ENCODE assay signal across 8 cellular contexts in the genomic region with DNA sequence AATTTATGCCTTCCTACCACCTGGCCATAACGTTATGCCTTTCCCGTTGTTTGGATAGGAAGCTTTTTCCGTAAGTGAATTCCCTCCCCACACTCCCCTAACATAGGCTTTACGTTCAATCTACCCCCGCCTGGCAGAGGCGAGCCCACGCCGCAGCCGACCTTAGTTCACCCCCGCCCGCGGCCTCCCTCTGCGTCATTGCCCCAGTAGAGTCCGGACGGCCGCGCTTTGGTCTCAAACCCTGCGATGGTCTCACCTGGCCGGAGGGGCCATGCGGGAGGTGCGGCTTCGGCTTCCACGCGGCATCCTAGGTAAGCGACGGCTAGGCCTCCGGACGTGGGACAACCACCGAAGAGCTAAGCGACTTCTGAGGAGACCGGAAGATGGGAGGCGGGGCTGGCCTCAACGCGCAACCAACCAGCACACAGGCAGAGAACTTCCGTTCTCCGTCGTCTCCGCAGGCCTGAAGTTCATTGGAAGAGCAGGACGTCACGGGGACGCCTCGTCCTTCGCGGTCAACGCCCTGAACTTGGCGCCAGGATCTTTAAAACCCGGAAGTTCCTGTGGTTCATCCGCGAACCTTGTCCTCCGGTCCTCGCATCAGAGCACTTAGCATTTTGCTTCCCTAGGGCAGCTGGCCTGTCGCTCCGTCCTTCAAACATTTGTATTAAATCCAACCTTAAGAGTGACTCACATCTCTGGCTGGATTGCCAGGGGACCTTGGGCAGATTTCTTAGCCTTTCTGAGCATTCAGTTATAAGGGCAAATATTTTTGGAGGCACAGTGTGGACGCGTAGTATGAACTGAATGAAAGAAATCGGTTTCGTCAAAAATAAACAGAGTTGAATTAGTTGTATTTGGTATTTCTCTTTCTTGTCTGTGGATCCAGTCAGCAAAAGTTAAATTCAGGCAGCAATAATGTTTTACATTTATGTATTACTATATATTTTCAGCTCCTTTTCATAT. TPM values are rescaled to one million over a fixed set of nuclear protein-coding genes. Genes with fewer than 3 reads are reported as not detected.
DNase-seq lines count a peak whose midpoint lies in the region; ATAC-seq and TF ChIP-seq lines count a peak whose summit lies in the region.

A gene with protein sequence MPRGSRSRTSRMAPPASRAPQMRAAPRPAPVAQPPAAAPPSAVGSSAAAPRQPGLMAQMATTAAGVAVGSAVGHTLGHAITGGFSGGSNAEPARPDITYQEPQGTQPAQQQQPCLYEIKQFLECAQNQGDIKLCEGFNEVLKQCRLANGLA (minus strand): TSS at position 369 of the 966 bp plus-strand sequence. CDS start 63 bp downstream, at position 306.

- H3K36me3 Mint-ChIP-seq in activated CD4-positive, alpha-beta T cell treated with anti-CD3 and anti-CD28 coated beads, Interleukin-2, amount 10 ng/mL, durations not matched to agents 7 days and 5 days (ENCODE audit: low read depth), result peaks cover 31% of the 10 kb centered on the region

- DNase-seq in C1 segment of cervical spinal cord (lab: John Stamatoyannopoulos, UW) (peak; percentile 51 to 98 (median 94)), NCI-H748 (lab: John Stamatoyannopoulos, UW; ENCODE audit: unreplicated experiment) (peak; percentile 99), coronary artery (ENCODE audit: low spot score) (peak; percentile 98)
- DNase-seq in activated CD4-positive, alpha-beta T cell treated with anti-CD3 and anti-CD28 coated beads, Interleukin-2, amount 10 ng/mL, durations not matched to agents 7 days and 5 days, result peak; percentile 95
- peak; percentile 95 for DNase-seq in stimulated activated CD4-positive, alpha-beta T cell treated with anti-CD3 and anti-CD28 coated beads, Interleukin-4, amount 100 ng/mL, for 24 hours

- peak within 1 kb of the TSS; percentile 96 for H3K4me3 Mint-ChIP-seq in activated CD4-positive, alpha-beta T cell treated with anti-CD3 and anti-CD28 coated beads, Interleukin-2, amount 10 ng/mL, durations not matched to agents 7 days and 5 days

- POLR2A ChIA-PET in activated CD4-positive, alpha-beta T cell treated with anti-CD3 and anti-CD28 coated beads, Interleukin-2, amount 10 ng/mL, durations not matched to agents 7 days and 5 days (lab: Charles Lee), result no interaction called here

- H3K9me3 ChIP-seq in liver (ENCODE audit: control insufficient read depth in 4 of 4, low read length in 3 of 4), result no peaks in the 10 kb centered on the region

- TF ChIP-seq RAD21 in liver (IDR thresholded peaks at IDR 0.05), result no peak

- CTCF ChIA-PET in activated CD4-positive, alpha-beta T cell treated with anti-CD3 and anti-CD28 coated beads, Interleukin-2, amount 10 ng/mL, durations not matched to agents 7 days and 5 days (lab: Charles Lee), result interaction anchor here (0.5 to 0.7 kb wide), 4 partner anchors 32 to 667 kb away, joined by 3 to 4 read pairs (median 3); no protein-coding TSS in a partner anchor

- H3K9me3 Mint-ChIP-seq in activated CD4-positive, alpha-beta T cell treated with anti-CD3 and anti-CD28 coated beads, Interleukin-2, amount 10 ng/mL, durations not matched to agents 7 days and 5 days, result peaks cover 3% of the 10 kb centered on the region

- peak; percentile 99 for ATAC-seq in GM19372 (IDR thresholded peaks at IDR 0.05; ENCODE audit: low read depth, unreplicated experiment)
- peak; percentile 99 for ATAC-seq in HG03558 (IDR thresholded peaks at IDR 0.05; ENCODE audit: extremely low read depth, unreplicated experiment)

- peaks cover 39% of the 10 kb centered on the region for H3K4me1 Mint-ChIP-seq in activated CD4-positive, alpha-beta T cell treated with anti-CD3 and anti-CD28 coated beads, Interleukin-2, amount 10 ng/mL, durations not matched to agents 7 days and 5 days

- peaks cover 1 to 7% (median 5%) of the 10 kb centered on the region in 4 donors for H3K4me1 ChIP-seq in liver (ENCODE audit: control insufficient read depth in 4 of 4, insufficient read depth in 4 of 4, low read length in 3 of 4)

- H3K9ac ChIP-seq in liver (ENCODE audit: low read depth in 1 of 2, low read length in 2 of 2), result peak within 1 kb of the TSS; percentile 90 to 100

- no peaks in the 10 kb centered on the region for H3K27me3 Mint-ChIP-seq in activated CD4-positive, alpha-beta T cell treated with anti-CD3 and anti-CD28 coated beads, Interleukin-2, amount 10 ng/mL, durations not matched to agents 7 days and 5 days

- whole genome bisulfite sequencing in liver, result 3% methylated on average over 57 of the region's 57 CpGs

- H3K27me3 ChIP-seq in liver (ENCODE audit: control insufficient read depth in 4 of 4, insufficient read depth in 4 of 4, low read length in 3 of 4), result no peaks in the 10 kb centered on the region

- peak within 1 kb of the TSS; percentile 91 to 94 for H3K27ac ChIP-seq in coronary artery
- H3K27ac ChIP-seq in liver (ENCODE audit: low read depth in 1 of 2, low read length in 2 of 2), result peak within 1 kb of the TSS; percentile 93 to 99

- H3K36me3 ChIP-seq in liver (ENCODE audit: control insufficient read depth in 4 of 4, insufficient read depth in 3 of 4, low read depth in 1 of 4, low read length in 3 of 4), result peaks cover 4 to 24% (median 20%) of the 10 kb centered on the region in 4 donors

- TF ChIP-seq CTCF in coronary artery (IDR thresholded peaks at IDR 0.05) (no peak), liver (IDR thresholded peaks at IDR 0.05; ENCODE audit: low read depth, low read length, missing input control) (no peak)

- H3K4me3 ChIP-seq in coronary artery (peak within 1 kb of the TSS; percentile 96), liver (ENCODE audit: low read depth in 1 of 3, low read length in 3 of 3) (peak within 1 kb of the TSS; percentile 82 to 98 (median 86))

- H3K27ac Mint-ChIP-seq in activated CD4-positive, alpha-beta T cell treated with anti-CD3 and anti-CD28 coated beads, Interleukin-2, amount 10 ng/mL, durations not matched to agents 7 days and 5 days, result peak within 1 kb of the TSS; percentile 97

TF ChIP-seq in liver, 16 proteins besides CTCF, POLR2A, EP300 and RAD21 (continues in another document):
- TF ChIP-seq, protein P1, sequence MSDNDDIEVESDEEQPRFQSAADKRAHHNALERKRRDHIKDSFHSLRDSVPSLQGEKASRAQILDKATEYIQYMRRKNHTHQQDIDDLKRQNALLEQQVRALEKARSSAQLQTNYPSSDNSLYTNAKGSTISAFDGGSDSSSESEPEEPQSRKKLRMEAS (IDR thresholded peaks at IDR 0.05), result peak; percentile 25
- peak; percentile 46 for TF ChIP-seq NR2F2 (IDR thresholded peaks at IDR 0.05)
- peak; percentile 55 for TF ChIP-seq YY1 (IDR thresholded peaks at IDR 0.05)
- peak; percentile 77 to 88 for TF ChIP-seq RXRA (IDR thresholded peaks at IDR 0.05)
- TF ChIP-seq, protein P2, sequence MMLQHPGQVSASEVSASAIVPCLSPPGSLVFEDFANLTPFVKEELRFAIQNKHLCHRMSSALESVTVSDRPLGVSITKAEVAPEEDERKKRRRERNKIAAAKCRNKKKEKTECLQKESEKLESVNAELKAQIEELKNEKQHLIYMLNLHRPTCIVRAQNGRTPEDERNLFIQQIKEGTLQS (IDR thresholded peaks at IDR 0.05), result no peak
- peak; percentile 83 for TF ChIP-seq SP1 (IDR thresholded peaks at IDR 0.05)
- no peak for TF ChIP-seq JUND (IDR thresholded peaks at IDR 0.05)
- TF ChIP-seq HNF4G (IDR thresholded peaks at IDR 0.05), result peak; percentile 41
- TF ChIP-seq HNF4A (conservative IDR thresholded peaks at IDR 0.05), result peak; percentile 64 to 79
- TF ChIP-seq, protein P3, sequence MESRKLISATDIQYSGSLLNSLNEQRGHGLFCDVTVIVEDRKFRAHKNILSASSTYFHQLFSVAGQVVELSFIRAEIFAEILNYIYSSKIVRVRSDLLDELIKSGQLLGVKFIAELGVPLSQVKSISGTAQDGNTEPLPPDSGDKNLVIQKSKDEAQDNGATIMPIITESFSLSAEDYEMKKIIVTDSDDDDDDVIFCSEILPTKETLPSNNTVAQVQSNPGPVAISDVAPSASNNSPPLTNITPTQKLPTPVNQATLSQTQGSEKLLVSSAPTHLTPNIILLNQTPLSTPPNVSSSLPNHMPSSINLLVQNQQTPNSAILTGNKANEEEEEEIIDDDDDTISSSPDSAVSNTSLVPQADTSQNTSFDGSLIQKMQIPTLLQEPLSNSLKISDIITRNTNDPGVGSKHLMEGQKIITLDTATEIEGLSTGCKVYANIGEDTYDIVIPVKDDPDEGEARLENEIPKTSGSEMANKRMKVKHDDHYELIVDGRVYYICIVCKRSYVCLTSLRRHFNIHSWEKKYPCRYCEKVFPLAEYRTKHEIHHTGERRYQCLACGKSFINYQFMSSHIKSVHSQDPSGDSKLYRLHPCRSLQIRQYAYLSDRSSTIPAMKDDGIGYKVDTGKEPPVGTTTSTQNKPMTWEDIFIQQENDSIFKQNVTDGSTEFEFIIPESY (IDR thresholded peaks at IDR 0.05), result no peak
- TF ChIP-seq FOXA2 (IDR thresholded peaks at IDR 0.05), result no peak
- TF ChIP-seq, protein P4, sequence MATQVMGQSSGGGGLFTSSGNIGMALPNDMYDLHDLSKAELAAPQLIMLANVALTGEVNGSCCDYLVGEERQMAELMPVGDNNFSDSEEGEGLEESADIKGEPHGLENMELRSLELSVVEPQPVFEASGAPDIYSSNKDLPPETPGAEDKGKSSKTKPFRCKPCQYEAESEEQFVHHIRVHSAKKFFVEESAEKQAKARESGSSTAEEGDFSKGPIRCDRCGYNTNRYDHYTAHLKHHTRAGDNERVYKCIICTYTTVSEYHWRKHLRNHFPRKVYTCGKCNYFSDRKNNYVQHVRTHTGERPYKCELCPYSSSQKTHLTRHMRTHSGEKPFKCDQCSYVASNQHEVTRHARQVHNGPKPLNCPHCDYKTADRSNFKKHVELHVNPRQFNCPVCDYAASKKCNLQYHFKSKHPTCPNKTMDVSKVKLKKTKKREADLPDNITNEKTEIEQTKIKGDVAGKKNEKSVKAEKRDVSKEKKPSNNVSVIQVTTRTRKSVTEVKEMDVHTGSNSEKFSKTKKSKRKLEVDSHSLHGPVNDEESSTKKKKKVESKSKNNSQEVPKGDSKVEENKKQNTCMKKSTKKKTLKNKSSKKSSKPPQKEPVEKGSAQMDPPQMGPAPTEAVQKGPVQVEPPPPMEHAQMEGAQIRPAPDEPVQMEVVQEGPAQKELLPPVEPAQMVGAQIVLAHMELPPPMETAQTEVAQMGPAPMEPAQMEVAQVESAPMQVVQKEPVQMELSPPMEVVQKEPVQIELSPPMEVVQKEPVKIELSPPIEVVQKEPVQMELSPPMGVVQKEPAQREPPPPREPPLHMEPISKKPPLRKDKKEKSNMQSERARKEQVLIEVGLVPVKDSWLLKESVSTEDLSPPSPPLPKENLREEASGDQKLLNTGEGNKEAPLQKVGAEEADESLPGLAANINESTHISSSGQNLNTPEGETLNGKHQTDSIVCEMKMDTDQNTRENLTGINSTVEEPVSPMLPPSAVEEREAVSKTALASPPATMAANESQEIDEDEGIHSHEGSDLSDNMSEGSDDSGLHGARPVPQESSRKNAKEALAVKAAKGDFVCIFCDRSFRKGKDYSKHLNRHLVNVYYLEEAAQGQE (IDR thresholded peaks at IDR 0.05), result peak; percentile 24
- TF ChIP-seq EGR1 (IDR thresholded peaks at IDR 0.05; ENCODE audit: low read depth in 2 of 2), result peak in 1 of 2 donors; percentile 5
- peak; percentile 91 for TF ChIP-seq TAF1 (conservative IDR thresholded peaks at IDR 0.05)

RNA-seq across cellular contexts. Expression of the gene that starts here (rescaled TPM):
- 100 to 1,000 TPM; 375 to 407 TPM for total RNA-seq in activated CD4-positive, alpha-beta T cell treated with anti-CD3 and anti-CD28 coated beads, Interleukin-2, amount 10 ng/mL, durations not matched to agents 7 days and 5 days
- 100 to 1,000 TPM; 169 to 182 TPM for total RNA-seq in liver
- 100 to 1,000 TPM; 322 to 356 TPM for polyA plus RNA-seq in liver

Comparison
In these comparisons a context has a peak if more than half of its experiments do, and no peak if none do; other contexts are left out.
1. Peak in every context shown above with its lines: DNase-seq, ATAC-seq, H3K4me3 ChIP-seq and H3K27ac ChIP-seq.